Comparison of ENCODE assay signal across 31 cellular contexts in the genomic region with DNA sequence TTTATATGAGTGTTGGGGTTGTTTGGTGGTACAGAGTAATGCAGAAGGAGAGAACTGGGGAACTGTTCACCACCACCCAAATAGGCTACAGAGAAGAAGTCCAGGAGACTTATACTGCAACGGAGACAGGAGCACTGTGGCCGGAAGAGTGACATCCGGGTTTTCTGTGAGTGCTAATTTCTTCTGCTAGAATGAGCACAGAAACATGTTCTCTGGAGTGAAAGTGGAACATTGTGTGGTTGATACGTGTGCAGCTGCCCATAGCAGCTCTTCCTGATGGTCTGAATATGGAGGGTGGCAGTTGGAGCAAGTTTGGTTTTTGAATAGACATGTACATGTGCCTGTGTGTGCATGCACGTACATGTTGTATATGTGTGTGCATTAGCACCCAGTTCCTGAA.
"Had no signal": no experiment of that assay in that cellular context is flagged by ENCODE, and none has a peak within 500 bp of the region (broad histone marks: within the 10 kb centered on the region; RNA-seq: fewer than 3 reads in every experiment).

No MANE protein-coding gene starts in this region.

- H3K4me3 ChIP-seq: ascending aorta, coronary artery, Peyer's patch, SJSA1 had no signal

- H3K9me2 ChIP-seq: SK-N-SH had no signal

- H3K27ac ChIP-seq: ascending aorta, coronary artery, Peyer's patch, SJSA1, VCaP had no signal

- DNase-seq: activated B cell treated with CpG ODN at 0.5 μM for 24 hours; activated CD4-positive, alpha-beta T cell treated with anti-CD3 and anti-CD28 coated beads for 1 hour; activated CD4-positive, alpha-beta T cell treated with anti-CD3 and anti-CD28 coated beads, Interleukin-2, amount 10 ng/mL, durations not matched to agents 24 days and 14 days; activated CD4-positive, alpha-beta T cell treated with anti-CD3 and anti-CD28 coated beads, Interleukin-2, amount 50 U/mL, for 4 hours; activated CD8-positive, alpha-beta T cell treated with anti-CD3 and anti-CD28 coated beads for 36 hours; activated effector memory CD4-positive, alpha-beta T cell treated with anti-CD3 and anti-CD28 coated beads, Interleukin-2, amount 50 U/mL, for 16 hours; activated naive CD4-positive, alpha-beta T cell treated with Interleukin-2 at 50 U/mL for 16 hours; activated naive CD8-positive, alpha-beta T cell treated with anti-CD3 and anti-CD28 coated beads, Interleukin-2, amount 10 ng/mL, durations not matched to agents 7 days and 5 days; activated T-cell treated with anti-CD3 and anti-CD28 coated beads, Interleukin-2, amount 50 U/mL, for 1 hour; activated T-cell treated with anti-CD3 and anti-CD28 coated beads, Interleukin-2, amount 50 U/mL, for 72 hours; amygdala; NCI-H1092; NCI-H1436 treated with DMSO at 0.1 percent for 48 hours; NCI-H1694 treated with DMSO at 0.1 percent for 48 hours; NCI-H2029; NCI-H2107; NCI-H2171; NCI-H510A; NCI-H526; NCI-H748 treated with DMSO at 0.1 percent for 48 hours; NK-92 treated with Interleukin-12 subunit alpha and Interleukin-12 subunit beta, amount 100 ng/mL, for 24 hours; PC-3; Peyer's patch; RPMI8226; SHP77 treated with DMSO at 0.1 percent for 48 hours; SK-N-SH had no signal

- H3K4me1 ChIP-seq: ascending aorta, Peyer's patch, SJSA1 had no signal

- H3K9me3 ChIP-seq: ascending aorta, Peyer's patch, SJSA1, SK-N-SH had no signal

- H3K4me2 ChIP-seq: SK-N-SH had no signal

- H3K9ac ChIP-seq: SK-N-SH had no signal

- H3K36me3 ChIP-seq: ascending aorta, Peyer's patch, SJSA1 had no signal

- ATAC-seq: activated CD8-positive, alpha-beta T cell treated with anti-CD3 and anti-CD28 coated beads for 36 hours; activated T-cell treated with anti-CD3 and anti-CD28 coated beads, Interleukin-2, amount 50 U/mL, for 72 hours; activated T-helper 17 cell treated with anti-CD3 and anti-CD28 coated beads, Interleukin-2, amount 50 U/mL, for 72 hours; PC-3 had no signal

- H3K27me3 ChIP-seq: ascending aorta, Peyer's patch, SJSA1 had no signal
